In genomic region chr22:35517769-35518530, GRCh38 we compare ENCODE assay signal across 1 cellular context.
TF ChIP-seq lines count a peak whose summit lies in the region.

No MANE protein-coding gene starts in this region.

TF ChIP-seq in H1, 55 proteins besides CTCF, POLR2A, EP300 and RAD21 (continued from another document):
- TF ChIP-seq, protein P1, sequence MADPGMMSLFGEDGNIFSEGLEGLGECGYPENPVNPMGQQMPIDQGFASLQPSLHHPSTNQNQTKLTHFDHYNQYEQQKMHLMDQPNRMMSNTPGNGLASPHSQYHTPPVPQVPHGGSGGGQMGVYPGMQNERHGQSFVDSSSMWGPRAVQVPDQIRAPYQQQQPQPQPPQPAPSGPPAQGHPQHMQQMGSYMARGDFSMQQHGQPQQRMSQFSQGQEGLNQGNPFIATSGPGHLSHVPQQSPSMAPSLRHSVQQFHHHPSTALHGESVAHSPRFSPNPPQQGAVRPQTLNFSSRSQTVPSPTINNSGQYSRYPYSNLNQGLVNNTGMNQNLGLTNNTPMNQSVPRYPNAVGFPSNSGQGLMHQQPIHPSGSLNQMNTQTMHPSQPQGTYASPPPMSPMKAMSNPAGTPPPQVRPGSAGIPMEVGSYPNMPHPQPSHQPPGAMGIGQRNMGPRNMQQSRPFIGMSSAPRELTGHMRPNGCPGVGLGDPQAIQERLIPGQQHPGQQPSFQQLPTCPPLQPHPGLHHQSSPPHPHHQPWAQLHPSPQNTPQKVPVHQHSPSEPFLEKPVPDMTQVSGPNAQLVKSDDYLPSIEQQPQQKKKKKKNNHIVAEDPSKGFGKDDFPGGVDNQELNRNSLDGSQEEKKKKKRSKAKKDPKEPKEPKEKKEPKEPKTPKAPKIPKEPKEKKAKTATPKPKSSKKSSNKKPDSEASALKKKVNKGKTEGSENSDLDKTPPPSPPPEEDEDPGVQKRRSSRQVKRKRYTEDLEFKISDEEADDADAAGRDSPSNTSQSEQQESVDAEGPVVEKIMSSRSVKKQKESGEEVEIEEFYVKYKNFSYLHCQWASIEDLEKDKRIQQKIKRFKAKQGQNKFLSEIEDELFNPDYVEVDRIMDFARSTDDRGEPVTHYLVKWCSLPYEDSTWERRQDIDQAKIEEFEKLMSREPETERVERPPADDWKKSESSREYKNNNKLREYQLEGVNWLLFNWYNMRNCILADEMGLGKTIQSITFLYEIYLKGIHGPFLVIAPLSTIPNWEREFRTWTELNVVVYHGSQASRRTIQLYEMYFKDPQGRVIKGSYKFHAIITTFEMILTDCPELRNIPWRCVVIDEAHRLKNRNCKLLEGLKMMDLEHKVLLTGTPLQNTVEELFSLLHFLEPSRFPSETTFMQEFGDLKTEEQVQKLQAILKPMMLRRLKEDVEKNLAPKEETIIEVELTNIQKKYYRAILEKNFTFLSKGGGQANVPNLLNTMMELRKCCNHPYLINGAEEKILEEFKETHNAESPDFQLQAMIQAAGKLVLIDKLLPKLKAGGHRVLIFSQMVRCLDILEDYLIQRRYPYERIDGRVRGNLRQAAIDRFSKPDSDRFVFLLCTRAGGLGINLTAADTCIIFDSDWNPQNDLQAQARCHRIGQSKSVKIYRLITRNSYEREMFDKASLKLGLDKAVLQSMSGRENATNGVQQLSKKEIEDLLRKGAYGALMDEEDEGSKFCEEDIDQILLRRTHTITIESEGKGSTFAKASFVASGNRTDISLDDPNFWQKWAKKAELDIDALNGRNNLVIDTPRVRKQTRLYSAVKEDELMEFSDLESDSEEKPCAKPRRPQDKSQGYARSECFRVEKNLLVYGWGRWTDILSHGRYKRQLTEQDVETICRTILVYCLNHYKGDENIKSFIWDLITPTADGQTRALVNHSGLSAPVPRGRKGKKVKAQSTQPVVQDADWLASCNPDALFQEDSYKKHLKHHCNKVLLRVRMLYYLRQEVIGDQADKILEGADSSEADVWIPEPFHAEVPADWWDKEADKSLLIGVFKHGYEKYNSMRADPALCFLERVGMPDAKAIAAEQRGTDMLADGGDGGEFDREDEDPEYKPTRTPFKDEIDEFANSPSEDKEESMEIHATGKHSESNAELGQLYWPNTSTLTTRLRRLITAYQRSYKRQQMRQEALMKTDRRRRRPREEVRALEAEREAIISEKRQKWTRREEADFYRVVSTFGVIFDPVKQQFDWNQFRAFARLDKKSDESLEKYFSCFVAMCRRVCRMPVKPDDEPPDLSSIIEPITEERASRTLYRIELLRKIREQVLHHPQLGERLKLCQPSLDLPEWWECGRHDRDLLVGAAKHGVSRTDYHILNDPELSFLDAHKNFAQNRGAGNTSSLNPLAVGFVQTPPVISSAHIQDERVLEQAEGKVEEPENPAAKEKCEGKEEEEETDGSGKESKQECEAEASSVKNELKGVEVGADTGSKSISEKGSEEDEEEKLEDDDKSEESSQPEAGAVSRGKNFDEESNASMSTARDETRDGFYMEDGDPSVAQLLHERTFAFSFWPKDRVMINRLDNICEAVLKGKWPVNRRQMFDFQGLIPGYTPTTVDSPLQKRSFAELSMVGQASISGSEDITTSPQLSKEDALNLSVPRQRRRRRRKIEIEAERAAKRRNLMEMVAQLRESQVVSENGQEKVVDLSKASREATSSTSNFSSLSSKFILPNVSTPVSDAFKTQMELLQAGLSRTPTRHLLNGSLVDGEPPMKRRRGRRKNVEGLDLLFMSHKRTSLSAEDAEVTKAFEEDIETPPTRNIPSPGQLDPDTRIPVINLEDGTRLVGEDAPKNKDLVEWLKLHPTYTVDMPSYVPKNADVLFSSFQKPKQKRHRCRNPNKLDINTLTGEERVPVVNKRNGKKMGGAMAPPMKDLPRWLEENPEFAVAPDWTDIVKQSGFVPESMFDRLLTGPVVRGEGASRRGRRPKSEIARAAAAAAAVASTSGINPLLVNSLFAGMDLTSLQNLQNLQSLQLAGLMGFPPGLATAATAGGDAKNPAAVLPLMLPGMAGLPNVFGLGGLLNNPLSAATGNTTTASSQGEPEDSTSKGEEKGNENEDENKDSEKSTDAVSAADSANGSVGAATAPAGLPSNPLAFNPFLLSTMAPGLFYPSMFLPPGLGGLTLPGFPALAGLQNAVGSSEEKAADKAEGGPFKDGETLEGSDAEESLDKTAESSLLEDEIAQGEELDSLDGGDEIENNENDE (IDR thresholded peaks at IDR 0.05; ENCODE audit: insufficient replicate concordance, low read length): no peak
- TF ChIP-seq POU5F1 (IDR thresholded peaks at IDR 0.05; ENCODE audit: low read depth, low read length): no peak
- TF ChIP-seq MAFK (IDR thresholded peaks at IDR 0.05; ENCODE audit: low read depth, low read length): no peak
- TF ChIP-seq CBX8 (IDR thresholded peaks at IDR 0.05; ENCODE audit: borderline replicate concordance, low read depth, low read length): no peak
- no peak for TF ChIP-seq BACH1 (IDR thresholded peaks at IDR 0.05; ENCODE audit: low read length)
- TF ChIP-seq ZNF274 (IDR thresholded peaks at IDR 0.05; ENCODE audit: borderline replicate concordance, extremely low read depth, low read length): no peak
- TF ChIP-seq BCL11A (IDR thresholded peaks at IDR 0.05; ENCODE audit: low read depth in 2 of 2, low read length in 2 of 2): no peak
- no peak for TF ChIP-seq TAF1 (IDR thresholded peaks at IDR 0.05; ENCODE audit: low read depth, low read length)
- no peak for TF ChIP-seq TAF7 (optimal IDR thresholded peaks at IDR 0.05; ENCODE audit: borderline replicate concordance, low read depth, low read length)
- no peak for TF ChIP-seq CBX5 (IDR thresholded peaks at IDR 0.05; ENCODE audit: low read depth, low read length)
- no peak for TF ChIP-seq NRF1 (IDR thresholded peaks at IDR 0.05; ENCODE audit: low read depth, low read length)
- TF ChIP-seq CHD2 (IDR thresholded peaks at IDR 0.05; ENCODE audit: low read length): no peak
- TF ChIP-seq NANOG (IDR thresholded peaks at IDR 0.05; ENCODE audit: insufficient read depth, low read depth, low read length, poor library complexity, severe bottlenecking): no peak
- no peak for TF ChIP-seq CHD1 (IDR thresholded peaks at IDR 0.05; ENCODE audit: low read depth, low read length)
- no peak for TF ChIP-seq RBBP5 (IDR thresholded peaks at IDR 0.05; ENCODE audit: borderline replicate concordance, low read depth, low read length)
- no peak for TF ChIP-seq HDAC6 (IDR thresholded peaks at IDR 0.05; ENCODE audit: low read depth, low read length)
- TF ChIP-seq CEBPB (IDR thresholded peaks at IDR 0.05; ENCODE audit: low read depth, low read length): no peak
TF ChIP-seq in H1: peak in this region for 0.
